In genomic region chr4:170138580-170139194, GRCh38 we compare ENCODE assay signal across 8 cellular contexts. TPM values are rescaled to one million over a fixed set of nuclear protein-coding genes. Genes with fewer than 3 reads are reported as not detected.
A peak's percentile ranks its signal among the peaks of the same experiment; 100 is the strongest.
DNase-seq lines count a peak whose midpoint lies in the region; ATAC-seq and TF ChIP-seq lines count a peak whose summit lies in the region.

No MANE protein-coding gene starts in this region.

- no peak overlapping the region for H3K4me3 Mint-ChIP-seq in activated T-cell treated with anti-CD3 and anti-CD28 coated beads, Interleukin-2, amount 50 U/mL, for 4 hours

- in situ Hi-C loops in KBM-7 (cut with MboI; ENCODE audit: low pct_unique_long_range_greater_than_20kb, low sequenced_read_pairs) = no loop called here

- H3K4me2 ChIP-seq in fibroblast of lung (ENCODE audit: extremely low read depth, insufficient read depth, low read length) (peak overlapping the region; percentile 11), neuronal stem cell (ENCODE audit: insufficient read depth, low read length, poor library complexity, severe bottlenecking) (no peak overlapping the region)

- TF ChIP-seq CTCF in Peyer's patch (IDR thresholded peaks at IDR 0.05) (peak in 5 of 6 experiments; percentile 34 to 63 (median 60)), fibroblast of lung (conservative IDR thresholded peaks at IDR 0.05 in 1 of 2, IDR thresholded peaks at IDR 0.05 in 1 of 2; ENCODE audit: low read depth in 1 of 2, low read length in 2 of 2) (peak; percentile 75 to 83)

- ATAC-seq in GM21723 (IDR thresholded peaks at IDR 0.05; ENCODE audit: unreplicated experiment) = peak; percentile 96
- ATAC-seq in activated T-cell treated with anti-CD3 and anti-CD28 coated beads, Interleukin-2, amount 50 U/mL, for 4 hours = peak; percentile 66 to 73

- H3K4ac ChIP-seq in neuronal stem cell (ENCODE audit: low read length) = no peak overlapping the region

- H2BK15ac ChIP-seq in neuronal stem cell (ENCODE audit: low read length) = no peak overlapping the region

- no peak overlapping the region for H3K18ac ChIP-seq in neuronal stem cell (ENCODE audit: low read length)

- no peaks in the 10 kb centered on the region for H3K36me3 ChIP-seq in Peyer's patch
- no peaks in the 10 kb centered on the region for H3K36me3 ChIP-seq in fibroblast of lung (ENCODE audit: control insufficient read depth, insufficient read depth, low read length)
- H3K36me3 ChIP-seq in neuronal stem cell (replicated peaks in 1 of 2; ENCODE audit: control insufficient read depth in 2 of 2, insufficient read depth in 2 of 2, low read length in 2 of 2) = no peaks in the 10 kb centered on the region

- H3K27ac ChIP-seq in Peyer's patch (no peak overlapping the region), fibroblast of lung (ENCODE audit: insufficient read depth, low read length) (no peak overlapping the region), neuronal stem cell (replicated peaks; ENCODE audit: low read length) (no peak overlapping the region)

- H2BK12ac ChIP-seq in neuronal stem cell (ENCODE audit: low read length) = no peak overlapping the region

- H2BK120ac ChIP-seq in neuronal stem cell (ENCODE audit: low read depth, low read length) = no peak overlapping the region

- H2AFZ ChIP-seq in fibroblast of lung (ENCODE audit: low read length) (no peak overlapping the region), neuronal stem cell (ENCODE audit: low read length) (no peak overlapping the region)

- no peaks in the 10 kb centered on the region for H3K9me3 ChIP-seq in Peyer's patch
- H3K9me3 ChIP-seq in fibroblast of lung (ENCODE audit: control insufficient read depth, insufficient read depth, low read depth, low read length) = no peaks in the 10 kb centered on the region
- H3K9me3 ChIP-seq in neuronal stem cell (replicated peaks in 1 of 2; ENCODE audit: control insufficient read depth in 2 of 2, insufficient read depth in 1 of 2, low read depth in 1 of 2, low read length in 2 of 2) = no peaks in the 10 kb centered on the region

- no peaks in the 10 kb centered on the region for H3K36me3 Mint-ChIP-seq in activated T-cell treated with anti-CD3 and anti-CD28 coated beads, Interleukin-2, amount 50 U/mL, for 4 hours (ENCODE audit: insufficient read depth)

- no peak overlapping the region for H2BK5ac ChIP-seq in neuronal stem cell (ENCODE audit: low read length)

- no peaks in the 10 kb centered on the region for H4K20me1 ChIP-seq in fibroblast of lung (ENCODE audit: control insufficient read depth, extremely low read depth, insufficient read depth, low read length)

- H3K4me1 Mint-ChIP-seq in activated T-cell treated with anti-CD3 and anti-CD28 coated beads, Interleukin-2, amount 50 U/mL, for 4 hours (ENCODE audit: low read depth) = peaks cover 1% of the 10 kb centered on the region

- H3K4me3 ChIP-seq in Peyer's patch (no peak overlapping the region), fibroblast of lung (replicated peaks in 1 of 4; ENCODE audit: control extremely low read depth in 1 of 4, insufficient read depth in 1 of 4, low read depth in 3 of 4, low read length in 4 of 4) (no peak overlapping the region), neuronal stem cell (ENCODE audit: low read length in 2 of 2) (no peak overlapping the region)

- no peak overlapping the region for H3K14ac ChIP-seq in neuronal stem cell (ENCODE audit: low read length)

- H3K9me3 Mint-ChIP-seq in activated T-cell treated with anti-CD3 and anti-CD28 coated beads, Interleukin-2, amount 50 U/mL, for 4 hours = no peaks in the 10 kb centered on the region

- H4K91ac ChIP-seq in neuronal stem cell (ENCODE audit: low read depth, low read length, poor library complexity) = no peak overlapping the region

- no peaks in the 10 kb centered on the region for H3K79me2 ChIP-seq in fibroblast of lung (ENCODE audit: control insufficient read depth, insufficient read depth, low read length)

- DNase-seq in EH (ENCODE audit: low read depth) (peak; percentile 74), KBM-7 (peak; percentile 88), Peyer's patch (peak; percentile 54 to 86 (median 56)), fibroblast of lung (ENCODE audit: low read depth in 2 of 2) (peak; percentile 59 to 78), neuronal stem cell (ENCODE audit: low spot score) (peak; percentile 83), stromal cell of bone marrow (ENCODE audit: low read depth) (peak; percentile 50)
- peak; percentile 59 for DNase-seq in activated T-cell treated with anti-CD3 and anti-CD28 coated beads, Interleukin-2, amount 50 U/mL, for 4 hours

- H3K27me3 ChIP-seq in Peyer's patch = no peaks in the 10 kb centered on the region
- H3K27me3 ChIP-seq in fibroblast of lung (ENCODE audit: control insufficient read depth, insufficient read depth, low read length) = no peaks in the 10 kb centered on the region
- H3K27me3 ChIP-seq in neuronal stem cell (ENCODE audit: control insufficient read depth in 3 of 3, insufficient read depth in 3 of 3, low read depth in 1 of 3, low read length in 3 of 3) = peaks cover 0 to 14% (median 0%) of the 10 kb centered on the region in 3 experiments

- no peak overlapping the region for H3K9ac ChIP-seq in fibroblast of lung (ENCODE audit: insufficient read depth, low read length)
- H3K9ac ChIP-seq in neuronal stem cell (ENCODE audit: low read depth, low read length, poor library complexity) = no peak overlapping the region

- H3K23ac ChIP-seq in neuronal stem cell (ENCODE audit: low read depth, low read length, poor library complexity) = no peak overlapping the region

- H3K79me1 ChIP-seq in neuronal stem cell (ENCODE audit: low read depth, low read length) = no peaks in the 10 kb centered on the region

- no peaks in the 10 kb centered on the region for H3K27me3 Mint-ChIP-seq in activated T-cell treated with anti-CD3 and anti-CD28 coated beads, Interleukin-2, amount 50 U/mL, for 4 hours (ENCODE audit: low read depth)

- no peak overlapping the region for H4K8ac ChIP-seq in neuronal stem cell (ENCODE audit: low read depth, low read length)

- no CpG with 5 or more reads among the region's 15 CpGs for WGBS in neuronal stem cell (ENCODE audit: extremely low coverage in 2 of 2, insufficient read length in 2 of 2, insufficient replicate concordance in 1 of 2), 2 donors

- H3K4me1 ChIP-seq in Peyer's patch (no peaks in the 10 kb centered on the region), fibroblast of lung (ENCODE audit: control insufficient read depth, extremely low read depth, insufficient read depth, low read length) (no peaks in the 10 kb centered on the region), neuronal stem cell (ENCODE audit: control insufficient read depth in 2 of 2, insufficient read depth in 1 of 2, low read depth in 1 of 2, low read length in 2 of 2) (no peaks in the 10 kb centered on the region)

- H2AK5ac ChIP-seq in neuronal stem cell (ENCODE audit: low read depth, low read length) = no peak overlapping the region

- no peak for TF ChIP-seq POLR2A in Peyer's patch (IDR thresholded peaks at IDR 0.05)

RNA-seq across cellular contexts. Expression of gene AADAT, which starts 48.9 kb away (rescaled TPM):
- total RNA-seq in Peyer's patch (10 to 100 TPM in 1 of 4 donors, 1 to 10 TPM in 3; 4.6 to 10.7 (median 5.1) TPM), fibroblast of lung (2.6 and 3.5 TPM in 2 replicates)
- not detected for total RNA-seq in activated T-cell treated with anti-CD3 and anti-CD28 coated beads, Interleukin-2, amount 50 U/mL, for 4 hours
- polyA plus RNA-seq in fibroblast of lung = 7.6 and 9.9 TPM in 2 replicates
- polyA plus RNA-seq in fibroblast of lung (2012) = 3.5 and 5.8 TPM in 2 replicates
- 0.37 and 7.8 TPM in 2 replicates for polyA minus RNA-seq in fibroblast of lung (ENCODE audit: low replicate concordance)
- 16.2 TPM for polyA plus RNA-seq in neuronal stem cell (2013, experiment 1 of 2)
- 17.7 TPM for polyA plus RNA-seq in neuronal stem cell (2013, experiment 2 of 2)
